ENCODE assay signal across 8 cellular contexts in genomic region chr10:110077436-110078120, GRCh38.
A peak's percentile ranks its signal among the peaks of the same experiment; 100 is the strongest.
DNase-seq lines count a peak whose midpoint lies in the region; ATAC-seq and TF ChIP-seq lines count a peak whose summit lies in the region.

No MANE protein-coding gene starts in this region.

- DNase-seq in activated naive CD4-positive, alpha-beta T cell treated with anti-CD3 and anti-CD28 coated beads, Interleukin-2, amount 50 U/mL, for 16 hours, result no peak
- peak; percentile 22 for DNase-seq in adipocyte (ENCODE audit: low read depth)
- no peak for DNase-seq in lower lobe of right lung
- no peak for DNase-seq in type B pancreatic cell (ENCODE audit: extremely low spot score, unreplicated experiment)
- DNase-seq in neuronal stem cell (ENCODE audit: low spot score), result no peak

- peaks cover 1% of the 10 kb centered on the region for H3K79me1 ChIP-seq in neuronal stem cell (ENCODE audit: low read depth, low read length)

- no peak overlapping the region for H4K91ac ChIP-seq in neuronal stem cell (ENCODE audit: low read depth, low read length, poor library complexity)

- no peaks in the 10 kb centered on the region for H3K27me3 Mint-ChIP-seq in activated naive CD4-positive, alpha-beta T cell treated with anti-CD3 and anti-CD28 coated beads, Interleukin-2, amount 50 U/mL, for 24 hours
- H3K27me3 Mint-ChIP-seq in type B pancreatic cell, result no peaks in the 10 kb centered on the region

- H2BK5ac ChIP-seq in neuronal stem cell (ENCODE audit: low read length), result no peak overlapping the region

- H3K9ac ChIP-seq in adipocyte (ENCODE audit: low read length) (peak overlapping the region; percentile 73), neuronal stem cell (ENCODE audit: low read depth, low read length, poor library complexity) (no peak overlapping the region)

- no peaks in the 10 kb centered on the region for H3K9me3 Mint-ChIP-seq in activated naive CD4-positive, alpha-beta T cell treated with anti-CD3 and anti-CD28 coated beads, Interleukin-2, amount 50 U/mL, for 24 hours
- H3K9me3 Mint-ChIP-seq in type B pancreatic cell, result peaks cover 3% of the 10 kb centered on the region

- H3K23ac ChIP-seq in neuronal stem cell (ENCODE audit: low read depth, low read length, poor library complexity), result no peak overlapping the region

- H2AFZ ChIP-seq in neuronal stem cell (ENCODE audit: low read length), result no peak overlapping the region

- H3K9me3 ChIP-seq in adipocyte (ENCODE audit: control insufficient read depth, low read length) (no peaks in the 10 kb centered on the region), lower lobe of right lung (no peaks in the 10 kb centered on the region), neuronal stem cell (replicated peaks in 1 of 2; ENCODE audit: control insufficient read depth in 2 of 2, insufficient read depth in 1 of 2, low read depth in 1 of 2, low read length in 2 of 2) (no peaks in the 10 kb centered on the region)

- no CpG with 5 or more reads among the region's 5 CpGs for WGBS in neuronal stem cell (ENCODE audit: extremely low coverage in 2 of 2, insufficient read length in 2 of 2, insufficient replicate concordance in 1 of 2), 2 donors

- H3K4me1 ChIP-seq in adipocyte (ENCODE audit: control insufficient read depth, insufficient read depth, low read length) (peaks cover 64% of the 10 kb centered on the region), lower lobe of right lung (peaks cover 83% of the 10 kb centered on the region), neuronal stem cell (ENCODE audit: control insufficient read depth in 2 of 2, insufficient read depth in 1 of 2, low read depth in 1 of 2, low read length in 2 of 2) (peaks cover 10 to 34% of the 10 kb centered on the region in 2 donors)

- no peak overlapping the region for H2AK5ac ChIP-seq in neuronal stem cell (ENCODE audit: low read depth, low read length)

- H3K36me3 Mint-ChIP-seq in activated naive CD4-positive, alpha-beta T cell treated with anti-CD3 and anti-CD28 coated beads, Interleukin-2, amount 50 U/mL, for 24 hours, result peaks cover 8% of the 10 kb centered on the region
- H3K36me3 Mint-ChIP-seq in type B pancreatic cell, result peaks cover 3% of the 10 kb centered on the region

- TF ChIP-seq CTCF in lower lobe of right lung (IDR thresholded peaks at IDR 0.05) (no peak), type B pancreatic cell (conservative IDR thresholded peaks at IDR 0.05) (no peak)

- H3K36me3 ChIP-seq in adipocyte (ENCODE audit: control insufficient read depth, insufficient read depth, low read length, severe bottlenecking), result no peaks in the 10 kb centered on the region
- no peaks in the 10 kb centered on the region for H3K36me3 ChIP-seq in lower lobe of right lung
- H3K36me3 ChIP-seq in neuronal stem cell (replicated peaks in 1 of 2; ENCODE audit: control insufficient read depth in 2 of 2, insufficient read depth in 2 of 2, low read length in 2 of 2), result no peaks in the 10 kb centered on the region

- no peak overlapping the region for H3K14ac ChIP-seq in neuronal stem cell (ENCODE audit: low read length)

- H4K8ac ChIP-seq in neuronal stem cell (ENCODE audit: low read depth, low read length), result no peak overlapping the region

- H3K27me3 ChIP-seq in adipocyte (replicated peaks; ENCODE audit: control insufficient read depth, insufficient read depth, low read length) (no peaks in the 10 kb centered on the region), lower lobe of right lung (ENCODE audit: low read depth) (no peaks in the 10 kb centered on the region), neuronal stem cell (ENCODE audit: control insufficient read depth in 3 of 3, insufficient read depth in 3 of 3, low read depth in 1 of 3, low read length in 3 of 3) (no peaks in the 10 kb centered on the region)

- ATAC-seq in lower lobe of right lung (peak; percentile 44 to 60), GM19023 (IDR thresholded peaks at IDR 0.05; ENCODE audit: unreplicated experiment) (no peak), GM21390 (IDR thresholded peaks at IDR 0.05; ENCODE audit: unreplicated experiment) (no peak)

- no peak overlapping the region for H2BK15ac ChIP-seq in neuronal stem cell (ENCODE audit: low read length)

- H3K4ac ChIP-seq in neuronal stem cell (ENCODE audit: low read length), result no peak overlapping the region

- H3K18ac ChIP-seq in neuronal stem cell (ENCODE audit: low read length), result no peak overlapping the region

- H3K27ac ChIP-seq in lower lobe of right lung, result peak overlapping the region; percentile 75
- no peak overlapping the region for H3K27ac ChIP-seq in neuronal stem cell (replicated peaks; ENCODE audit: low read length)

- H2BK12ac ChIP-seq in neuronal stem cell (ENCODE audit: low read length), result no peak overlapping the region

- H3K4me3 Mint-ChIP-seq in activated naive CD4-positive, alpha-beta T cell treated with anti-CD3 and anti-CD28 coated beads, Interleukin-2, amount 50 U/mL, for 24 hours, result peak overlapping the region; percentile 82
- H3K4me3 Mint-ChIP-seq in type B pancreatic cell, result peak overlapping the region; percentile 69

- no peak overlapping the region for H3K4me2 ChIP-seq in neuronal stem cell (ENCODE audit: insufficient read depth, low read length, poor library complexity, severe bottlenecking)

- H3K4me1 Mint-ChIP-seq in activated naive CD4-positive, alpha-beta T cell treated with anti-CD3 and anti-CD28 coated beads, Interleukin-2, amount 50 U/mL, for 24 hours, result peaks cover 88% of the 10 kb centered on the region
- H3K4me1 Mint-ChIP-seq in type B pancreatic cell (ENCODE audit: unreplicated experiment), result peaks cover 62% of the 10 kb centered on the region

- intact Hi-C loops in lower lobe of right lung (cut with DNase I), result no loop called here

- H2BK120ac ChIP-seq in neuronal stem cell (ENCODE audit: low read depth, low read length), result no peak overlapping the region

- peak overlapping the region; percentile 75 for H3K4me3 ChIP-seq in adipocyte (ENCODE audit: low read length)
- peak overlapping the region; percentile 30 for H3K4me3 ChIP-seq in lower lobe of right lung
- H3K4me3 ChIP-seq in neuronal stem cell (ENCODE audit: low read length in 2 of 2), result no peak overlapping the region

- peak overlapping the region; percentile 94 for H3K27ac Mint-ChIP-seq in activated naive CD4-positive, alpha-beta T cell treated with anti-CD3 and anti-CD28 coated beads, Interleukin-2, amount 50 U/mL, for 24 hours
- peak overlapping the region; percentile 88 for H3K27ac Mint-ChIP-seq in type B pancreatic cell

Comparison
In these comparisons a context has a peak if more than half of its experiments do, and no peak if none do; other contexts are left out.
1. H3K4me3 ChIP-seq: peak in adipocyte (single experiment) and lower lobe of right lung (single experiment); none in neuronal stem cell (0 of 2).
2. ATAC-seq: peak in lower lobe of right lung (2 of 2); none in GM19023 (single experiment) and GM21390 (single experiment).